In the genomic region with DNA sequence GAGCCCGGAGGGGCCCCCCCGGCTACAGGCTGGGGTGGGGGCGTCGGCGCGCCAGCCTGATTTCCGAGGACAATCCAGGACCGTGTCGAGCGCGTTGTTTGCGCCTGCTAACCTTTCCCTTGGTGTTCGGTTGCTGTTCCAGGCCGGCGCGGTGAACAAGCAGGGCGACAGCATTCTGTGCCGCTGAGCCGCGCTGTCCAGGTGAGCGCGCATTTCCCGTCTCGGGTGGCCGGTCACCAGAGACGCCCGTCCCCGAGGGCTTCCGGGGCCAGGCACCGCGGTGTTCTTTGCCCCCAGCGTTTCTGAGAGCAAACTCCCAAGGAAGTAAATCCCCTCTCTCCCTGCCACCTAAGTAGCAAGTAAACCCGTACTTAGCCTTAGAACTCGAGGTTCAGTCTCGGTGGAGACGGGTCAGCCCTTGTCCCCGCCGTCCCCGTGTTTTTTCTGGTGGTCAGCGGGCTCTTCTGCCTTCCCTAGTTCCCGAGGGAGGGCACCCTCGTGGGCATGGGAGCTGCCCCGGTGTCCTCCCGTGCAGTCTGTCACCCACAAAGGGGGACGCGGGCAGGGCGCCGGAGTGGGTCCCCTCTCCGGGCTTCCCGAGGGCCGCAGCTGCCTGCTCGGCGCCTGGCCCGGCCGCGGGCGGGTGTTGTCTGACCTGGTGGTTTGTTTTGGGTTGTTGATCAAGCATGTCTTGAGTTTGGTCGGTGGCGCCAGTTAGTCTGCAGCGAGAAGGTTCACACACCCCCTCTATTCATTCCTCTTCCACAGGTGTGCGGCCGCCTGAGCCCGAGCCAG, we compare ENCODE assay signal across 8 cellular contexts. TPM values are rescaled to one million over a fixed set of nuclear protein-coding genes. Genes with fewer than 3 reads are reported as not detected.
DNase-seq lines count a peak whose midpoint lies in the region; ATAC-seq, FAIRE-seq and TF ChIP-seq lines count a peak whose summit lies in the region.

No MANE protein-coding gene starts in this region.

- WGBS in right lobe of liver (ENCODE audit: insufficient coverage, low coverage, low lambda C conversion rate, missing lambda C conversion rate) = 1% methylated on average over 27 of the region's 63 CpGs

- peaks cover 0 to 14% of the 10 kb centered on the region in 2 donors for H3K27me3 ChIP-seq in right lobe of liver

- no peak for TF ChIP-seq CTCF in right lobe of liver (IDR thresholded peaks at IDR 0.05)

- ATAC-seq in GM18502 (IDR thresholded peaks at IDR 0.05; ENCODE audit: poor library complexity, unreplicated experiment) (peak; percentile 49), right lobe of liver (peak; percentile 37 to 58 (median 44)), HG03521 (IDR thresholded peaks at IDR 0.05; ENCODE audit: unreplicated experiment) (no peak), GM19467 (IDR thresholded peaks at IDR 0.05; ENCODE audit: unreplicated experiment) (no peak)

- H3K36me3 ChIP-seq in right lobe of liver = no peaks in the 10 kb centered on the region

- peaks cover 0 to 13% (median 2%) of the 10 kb centered on the region in 4 donors for H3K4me1 ChIP-seq in right lobe of liver

- no peak for TF ChIP-seq POLR2A in right lobe of liver (IDR thresholded peaks at IDR 0.05)

- no peaks in the 10 kb centered on the region for H3K9me3 ChIP-seq in right lobe of liver

- H3K27ac ChIP-seq in cingulate gyrus (ENCODE audit: low read depth, low read length) (peak overlapping the region; percentile 72), right lobe of liver (peak overlapping the region in 2 of 3 donors; percentile 7 to 30)

- intact Hi-C loops in right lobe of liver (cut with DNase I) = no loop called here

- no peak for FAIRE-seq in urothelium cell line (lab: Jason Lieb, UNC)

- H3K4me3 ChIP-seq in right lobe of liver = peak overlapping the region; percentile 31 to 48 (median 34)

- DNase-seq in NCI-H2107 (lab: John Stamatoyannopoulos, UW) = peak; percentile 12
- peak in 1 of 3 donors; percentile 45 for DNase-seq in right lobe of liver
- DNase-seq in urothelium cell line (ENCODE audit: low spot score) = peak; percentile 43
- DNase-seq in SKM-1 treated with dmso at 0.1 percent for 144 hours (lab: John Stamatoyannopoulos, UW; ENCODE audit: unreplicated experiment) = no peak

RNA-seq across cellular contexts. Expression of a gene that starts 1.5 kb away (rescaled TPM):
- total RNA-seq in right lobe of liver = 1 to 10 TPM in 3 of 6 experiments, under 1 TPM in 3; 0.39 to 5.5 (median 1.3) TPM

Comparison
In these comparisons a context has a peak if more than half of its experiments do, and no peak if none do; other contexts are left out.
1. ATAC-seq: peak in GM18502 (single experiment) and right lobe of liver (4 of 4); none in HG03521 (single experiment) and GM19467 (single experiment).